ENCODE assay signal across 1 cellular context in genomic region chr11:111557425-111558111, GRCh38.
TF ChIP-seq lines count a peak whose summit lies in the region.

No MANE protein-coding gene starts in this region.

TF ChIP-seq in WTC11, 78 proteins besides CTCF, POLR2A, EP300 and RAD21 (continued from another document):
- TF ChIP-seq AFF4 (CRISPR knock-in tag; IDR thresholded peaks at IDR 0.05; ENCODE audit: borderline replicate concordance) (no peak), ZNF532 (CRISPR knock-in tag; IDR thresholded peaks at IDR 0.05; ENCODE audit: borderline replicate concordance) (no peak), EMX1 (CRISPR knock-in tag; IDR thresholded peaks at IDR 0.05) (no peak), RORB (CRISPR knock-in tag; IDR thresholded peaks at IDR 0.05) (no peak), IRF1 (CRISPR knock-in tag; IDR thresholded peaks at IDR 0.05) (no peak), PRRX2 (CRISPR knock-in tag; IDR thresholded peaks at IDR 0.05) (no peak), ZNF219 (CRISPR knock-in tag; IDR thresholded peaks at IDR 0.05; ENCODE audit: borderline replicate concordance) (no peak)
